Comparison of ENCODE assay signal across 27 cellular contexts in genomic region chr1:237211540-237211939, GRCh38.
"Had no signal": no experiment of that assay in that cellular context is flagged by ENCODE, and none has a peak within 500 bp of the region (broad histone marks: within the 10 kb centered on the region; RNA-seq: fewer than 3 reads in every experiment).

No MANE protein-coding gene starts in this region.

- H3K36me3 ChIP-seq: neural progenitor cell, ovary, right lobe of liver, sigmoid colon, stomach, thoracic aorta, thyroid gland, tibial nerve, upper lobe of left lung, vagina had no signal

- H3K4me3 ChIP-seq: neural progenitor cell, ovary, psoas muscle, right lobe of liver, sigmoid colon, stomach, thoracic aorta, thyroid gland, tibial nerve, upper lobe of left lung, vagina had no signal

- H3K9me3 ChIP-seq: ovary, psoas muscle, right lobe of liver, sigmoid colon, stomach, thoracic aorta, thyroid gland, tibial nerve, upper lobe of left lung, vagina had no signal

- H3K27me3 Mint-ChIP-seq: natural killer cell treated with Interleukin-12 subunit alpha and Interleukin-12 subunit beta and Interleukin-15 and Interleukin-18, amount 100 ng/mL, for 72 hours; progenitor cell of endocrine pancreas; stimulated activated naive B cell treated with anti-CD40 and anti-IgM and Interleukin-4, amounts not matched to agents 10 μg/mL and 1 μg/mL and 100 μg/mL, for 72 hours; stimulated activated naive CD8-positive, alpha-beta T cell treated with anti-CD3 and anti-CD28 coated beads, Interleukin-15, Interleukin-2, amounts not matched to agents 100 ng/mL and 50 ng/mL, for 24 hours had no signal

- H3K27me3 ChIP-seq: neural progenitor cell, ovary, right lobe of liver, sigmoid colon, stomach, thyroid gland, tibial nerve, upper lobe of left lung, vagina had no signal

- H3K4me1 ChIP-seq: neural progenitor cell, parathyroid adenoma, psoas muscle, right lobe of liver, thyroid gland, tibial nerve, upper lobe of left lung, vagina had no signal

- H3K27ac Mint-ChIP-seq: naive thymus-derived CD8-positive, alpha-beta T cell; natural killer cell treated with Interleukin-12 subunit alpha and Interleukin-12 subunit beta and Interleukin-15 and Interleukin-18, amount 100 ng/mL, for 72 hours; nephron progenitor cell; neural progenitor cell; progenitor cell of endocrine pancreas; stimulated activated effector memory CD8-positive, alpha-beta T cell treated with anti-CD3 and anti-CD28 coated beads, Interleukin-12 subunit alpha, Interleukin-12 subunit beta, amount 100 ng/mL, for 72 hours; stimulated activated naive B cell treated with anti-CD40 and anti-IgM and Interleukin-4, amounts not matched to agents 10 μg/mL and 1 μg/mL and 100 μg/mL, for 72 hours; stimulated activated naive CD8-positive, alpha-beta T cell treated with anti-CD3 and anti-CD28 coated beads, Interleukin-15, Interleukin-2, amounts not matched to agents 100 ng/mL and 50 ng/mL, for 24 hours had no signal

- H3K27ac ChIP-seq: neural progenitor cell, ovary, parathyroid adenoma, psoas muscle, right lobe of liver, sigmoid colon, stomach, thoracic aorta, tibial nerve, upper lobe of left lung, vagina had no signal

- H3K36me3 Mint-ChIP-seq: naive thymus-derived CD8-positive, alpha-beta T cell; natural killer cell treated with Interleukin-12 subunit alpha and Interleukin-12 subunit beta and Interleukin-15 and Interleukin-18, amount 100 ng/mL, for 72 hours; neural progenitor cell; stimulated activated effector memory CD8-positive, alpha-beta T cell treated with anti-CD3 and anti-CD28 coated beads, Interleukin-12 subunit alpha, Interleukin-12 subunit beta, amount 100 ng/mL, for 72 hours; stimulated activated naive B cell treated with anti-CD40 and anti-IgM and Interleukin-4, amounts not matched to agents 10 μg/mL and 1 μg/mL and 100 μg/mL, for 72 hours had no signal

- H3K9me3 Mint-ChIP-seq: naive thymus-derived CD8-positive, alpha-beta T cell; nephron progenitor cell; neural progenitor cell; stimulated activated effector memory CD8-positive, alpha-beta T cell treated with anti-CD3 and anti-CD28 coated beads, Interleukin-12 subunit alpha, Interleukin-12 subunit beta, amount 100 ng/mL, for 72 hours; stimulated activated naive B cell treated with anti-CD40 and anti-IgM and Interleukin-4, amounts not matched to agents 10 μg/mL and 1 μg/mL and 100 μg/mL, for 72 hours; stimulated activated naive CD8-positive, alpha-beta T cell treated with anti-CD3 and anti-CD28 coated beads, Interleukin-15, Interleukin-2, amounts not matched to agents 100 ng/mL and 50 ng/mL, for 24 hours had no signal

- ATAC-seq: naive thymus-derived CD8-positive, alpha-beta T cell; natural killer cell treated with Interleukin-12 subunit alpha and Interleukin-12 subunit beta and Interleukin-15 and Interleukin-18, amount 100 ng/mL, for 72 hours; psoas muscle; right lobe of liver; stimulated activated naive B cell treated with anti-CD40 and anti-IgM and Interleukin-4, amounts not matched to agents 10 μg/mL and 1 μg/mL and 100 μg/mL, for 72 hours had no signal

- DNase-seq: naive thymus-derived CD8-positive, alpha-beta T cell; nephron progenitor cell; occipital lobe; ovary; posterior cingulate gyrus; psoas muscle; right lobe of liver; sigmoid colon; small intestine; stimulated activated CD4-positive, alpha-beta T cell treated with anti-CD3 and anti-CD28 coated beads, Interleukin-15, amount 100 ng/mL, for 24 hours; stimulated activated CD4-positive, alpha-beta T cell treated with anti-CD3 and anti-CD28 coated beads, Interleukin-2, amount 100 ng/mL, for 24 hours; stimulated activated CD4-positive, alpha-beta T cell treated with anti-CD3 and anti-CD28 coated beads, Interleukin-2, amount 100 ng/mL, for 48 hours; stimulated activated CD4-positive, alpha-beta T cell treated with anti-CD3 and anti-CD28 coated beads, Interleukin-4, amount 100 ng/mL, for 24 hours; stimulated activated naive B cell treated with anti-CD40 and anti-IgM and Interleukin-4, amounts not matched to agents 10 μg/mL and 1 μg/mL and 100 μg/mL, for 72 hours; stimulated activated naive CD4-positive, alpha-beta T cell treated with Interleukin-2 at 50 U/mL for 16 hours; stomach; thyroid gland; upper lobe of left lung had no signal

- H3K4me3 Mint-ChIP-seq: naive thymus-derived CD8-positive, alpha-beta T cell; natural killer cell treated with Interleukin-12 subunit alpha and Interleukin-12 subunit beta and Interleukin-15 and Interleukin-18, amount 100 ng/mL, for 72 hours; nephron progenitor cell; neural progenitor cell; stimulated activated effector memory CD8-positive, alpha-beta T cell treated with anti-CD3 and anti-CD28 coated beads, Interleukin-12 subunit alpha, Interleukin-12 subunit beta, amount 100 ng/mL, for 72 hours; stimulated activated naive B cell treated with anti-CD40 and anti-IgM and Interleukin-4, amounts not matched to agents 10 μg/mL and 1 μg/mL and 100 μg/mL, for 72 hours; stimulated activated naive CD8-positive, alpha-beta T cell treated with anti-CD3 and anti-CD28 coated beads, Interleukin-15, Interleukin-2, amounts not matched to agents 100 ng/mL and 50 ng/mL, for 24 hours had no signal

- H3K4me1 Mint-ChIP-seq: naive thymus-derived CD8-positive, alpha-beta T cell; nephron progenitor cell; neural progenitor cell; stimulated activated effector memory CD8-positive, alpha-beta T cell treated with anti-CD3 and anti-CD28 coated beads, Interleukin-12 subunit alpha, Interleukin-12 subunit beta, amount 100 ng/mL, for 72 hours; stimulated activated naive B cell treated with anti-CD40 and anti-IgM and Interleukin-4, amounts not matched to agents 10 μg/mL and 1 μg/mL and 100 μg/mL, for 72 hours had no signal
